17 cellular contexts compared by ENCODE assay signal in genomic region chr1:24939657-24940193, GRCh38. TPM values are rescaled to one million over a fixed set of nuclear protein-coding genes. Genes with fewer than 3 reads are reported as not detected.
"Had no signal": no experiment of that assay in that cellular context is flagged by ENCODE, and none has a peak within 500 bp of the region (broad histone marks: within the 10 kb centered on the region; RNA-seq: fewer than 3 reads in every experiment).

No MANE protein-coding gene starts in this region.

- H3K4me1 Mint-ChIP-seq: immature natural killer cell had no signal

- H3K4me3 ChIP-seq: ascending aorta, gastroesophageal sphincter, heart right ventricle, left ventricle myocardium inferior, prostate gland, right atrium auricular region had no signal

- H3K27ac ChIP-seq: ascending aorta, gastroesophageal sphincter, heart right ventricle, left ventricle myocardium inferior, prostate gland, right atrium auricular region had no signal

- DNase-seq: activated B cell treated with CpG ODN at 0.5 μM for 24 hours; activated CD4-positive, alpha-beta T cell treated with anti-CD3 and anti-CD28 coated beads for 4 hours; effector CD4-positive, alpha-beta T cell; heart right ventricle; immature natural killer cell; kidney glomerular epithelial cell; left ventricle myocardium inferior; mammary epithelial cell; T-helper 1 cell; T-helper 9 cell had no signal

- ATAC-seq: esophagus mucosa, gastroesophageal sphincter, heart right ventricle had no signal

- H3K27ac Mint-ChIP-seq: activated B cell treated with CpG ODN at 0.5 μM for 24 hours had no signal

- H3K9me3 Mint-ChIP-seq: activated B cell treated with CpG ODN at 0.5 μM for 24 hours; central memory CD8-positive, alpha-beta T cell; immature natural killer cell had no signal

- H3K4me3 Mint-ChIP-seq: activated B cell treated with CpG ODN at 0.5 μM for 24 hours; central memory CD8-positive, alpha-beta T cell; immature natural killer cell had no signal

- H3K27me3 Mint-ChIP-seq: activated B cell treated with CpG ODN at 0.5 μM for 24 hours; central memory CD8-positive, alpha-beta T cell had no signal

RNA-seq across cellular contexts. Expression of gene RUNX3, which starts 9.6 kb away (rescaled TPM):
- total RNA-seq: myocyte had no signal
